1 cellular context compared by ENCODE assay signal in genomic region chr11:64855596-64856304, GRCh38.
TF ChIP-seq lines count a peak whose summit lies in the region.

No MANE protein-coding gene starts in this region.

TF ChIP-seq in GM23338, 12 proteins besides CTCF, POLR2A, EP300 and RAD21 (continued from another document):
- TF ChIP-seq, protein P1, sequence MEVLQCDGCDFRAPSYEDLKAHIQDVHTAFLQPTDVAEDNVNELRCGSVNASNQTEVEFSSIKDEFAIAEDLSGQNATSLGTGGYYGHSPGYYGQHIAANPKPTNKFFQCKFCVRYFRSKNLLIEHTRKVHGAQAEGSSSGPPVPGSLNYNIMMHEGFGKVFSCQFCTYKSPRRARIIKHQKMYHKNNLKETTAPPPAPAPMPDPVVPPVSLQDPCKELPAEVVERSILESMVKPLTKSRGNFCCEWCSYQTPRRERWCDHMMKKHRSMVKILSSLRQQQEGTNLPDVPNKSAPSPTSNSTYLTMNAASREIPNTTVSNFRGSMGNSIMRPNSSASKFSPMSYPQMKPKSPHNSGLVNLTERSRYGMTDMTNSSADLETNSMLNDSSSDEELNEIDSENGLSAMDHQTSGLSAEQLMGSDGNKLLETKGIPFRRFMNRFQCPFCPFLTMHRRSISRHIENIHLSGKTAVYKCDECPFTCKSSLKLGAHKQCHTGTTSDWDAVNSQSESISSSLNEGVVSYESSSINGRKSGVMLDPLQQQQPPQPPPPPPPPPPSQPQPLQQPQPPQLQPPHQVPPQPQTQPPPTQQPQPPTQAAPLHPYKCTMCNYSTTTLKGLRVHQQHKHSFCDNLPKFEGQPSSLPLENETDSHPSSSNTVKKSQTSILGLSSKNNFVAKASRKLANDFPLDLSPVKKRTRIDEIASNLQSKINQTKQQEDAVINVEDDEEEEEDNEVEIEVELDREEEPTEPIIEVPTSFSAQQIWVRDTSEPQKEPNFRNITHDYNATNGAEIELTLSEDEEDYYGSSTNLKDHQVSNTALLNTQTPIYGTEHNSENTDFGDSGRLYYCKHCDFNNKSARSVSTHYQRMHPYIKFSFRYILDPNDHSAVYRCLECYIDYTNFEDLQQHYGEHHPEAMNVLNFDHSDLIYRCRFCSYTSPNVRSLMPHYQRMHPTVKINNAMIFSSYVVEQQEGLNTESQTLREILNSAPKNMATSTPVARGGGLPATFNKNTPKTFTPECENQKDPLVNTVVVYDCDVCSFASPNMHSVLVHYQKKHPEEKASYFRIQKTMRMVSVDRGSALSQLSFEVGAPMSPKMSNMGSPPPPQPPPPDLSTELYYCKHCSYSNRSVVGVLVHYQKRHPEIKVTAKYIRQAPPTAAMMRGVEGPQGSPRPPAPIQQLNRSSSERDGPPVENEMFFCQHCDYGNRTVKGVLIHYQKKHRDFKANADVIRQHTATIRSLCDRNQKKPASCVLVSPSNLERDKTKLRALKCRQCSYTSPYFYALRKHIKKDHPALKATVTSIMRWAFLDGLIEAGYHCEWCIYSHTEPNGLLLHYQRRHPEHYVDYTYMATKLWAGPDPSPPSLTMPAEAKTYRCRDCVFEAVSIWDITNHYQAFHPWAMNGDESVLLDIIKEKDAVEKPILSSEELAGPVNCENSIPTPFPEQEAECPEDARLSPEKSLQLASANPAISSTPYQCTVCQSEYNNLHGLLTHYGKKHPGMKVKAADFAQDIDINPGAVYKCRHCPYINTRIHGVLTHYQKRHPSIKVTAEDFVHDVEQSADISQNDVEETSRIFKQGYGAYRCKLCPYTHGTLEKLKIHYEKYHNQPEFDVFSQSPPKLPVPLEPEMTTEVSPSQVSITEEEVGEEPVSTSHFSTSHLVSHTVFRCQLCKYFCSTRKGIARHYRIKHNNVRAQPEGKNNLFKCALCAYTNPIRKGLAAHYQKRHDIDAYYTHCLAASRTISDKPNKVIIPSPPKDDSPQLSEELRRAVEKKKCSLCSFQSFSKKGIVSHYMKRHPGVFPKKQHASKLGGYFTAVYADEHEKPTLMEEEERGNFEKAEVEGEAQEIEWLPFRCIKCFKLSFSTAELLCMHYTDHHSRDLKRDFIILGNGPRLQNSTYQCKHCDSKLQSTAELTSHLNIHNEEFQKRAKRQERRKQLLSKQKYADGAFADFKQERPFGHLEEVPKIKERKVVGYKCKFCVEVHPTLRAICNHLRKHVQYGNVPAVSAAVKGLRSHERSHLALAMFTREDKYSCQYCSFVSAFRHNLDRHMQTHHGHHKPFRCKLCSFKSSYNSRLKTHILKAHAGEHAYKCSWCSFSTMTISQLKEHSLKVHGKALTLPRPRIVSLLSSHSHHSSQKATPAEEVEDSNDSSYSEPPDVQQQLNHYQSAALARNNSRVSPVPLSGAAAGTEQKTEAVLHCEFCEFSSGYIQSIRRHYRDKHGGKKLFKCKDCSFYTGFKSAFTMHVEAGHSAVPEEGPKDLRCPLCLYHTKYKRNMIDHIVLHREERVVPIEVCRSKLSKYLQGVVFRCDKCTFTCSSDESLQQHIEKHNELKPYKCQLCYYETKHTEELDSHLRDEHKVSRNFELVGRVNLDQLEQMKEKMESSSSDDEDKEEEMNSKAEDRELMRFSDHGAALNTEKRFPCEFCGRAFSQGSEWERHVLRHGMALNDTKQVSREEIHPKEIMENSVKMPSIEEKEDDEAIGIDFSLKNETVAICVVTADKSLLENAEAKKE (CRISPR knock-in tag; IDR thresholded peaks at IDR 0.05): no peak
